Comparison of ENCODE assay signal across 1 cellular context in the genomic region with DNA sequence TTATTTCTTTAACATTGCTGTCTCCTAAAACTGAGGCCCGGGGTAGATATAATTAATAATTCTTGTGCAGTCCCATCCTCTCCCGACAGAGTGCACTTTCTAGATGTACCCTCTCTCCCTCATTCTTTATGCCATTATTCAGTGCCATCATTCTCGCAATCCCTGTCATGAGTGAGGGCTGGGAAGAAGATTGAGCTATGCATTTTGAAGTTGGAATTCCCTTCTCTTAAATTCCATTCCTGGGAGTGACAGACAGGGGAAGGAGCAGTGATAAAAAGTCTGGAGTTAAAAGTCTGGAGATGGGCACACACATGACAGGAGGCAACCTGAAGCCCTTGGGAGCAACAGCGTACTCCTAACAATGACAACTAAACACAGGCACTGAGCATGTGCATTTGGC.
TF ChIP-seq lines count a peak whose summit lies in the region.

No MANE protein-coding gene starts in this region.

TF ChIP-seq in SK-N-SH, 30 proteins besides CTCF, POLR2A, EP300 and RAD21:
- TF ChIP-seq, protein P1, sequence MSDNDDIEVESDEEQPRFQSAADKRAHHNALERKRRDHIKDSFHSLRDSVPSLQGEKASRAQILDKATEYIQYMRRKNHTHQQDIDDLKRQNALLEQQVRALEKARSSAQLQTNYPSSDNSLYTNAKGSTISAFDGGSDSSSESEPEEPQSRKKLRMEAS (IDR thresholded peaks at IDR 0.05; ENCODE audit: low read depth), result no peak
- TF ChIP-seq GABPA (IDR thresholded peaks at IDR 0.05; ENCODE audit: low read depth), result no peak
- TF ChIP-seq RFX5 (IDR thresholded peaks at IDR 0.05; ENCODE audit: low read length), result no peak
- TF ChIP-seq, protein P2, sequence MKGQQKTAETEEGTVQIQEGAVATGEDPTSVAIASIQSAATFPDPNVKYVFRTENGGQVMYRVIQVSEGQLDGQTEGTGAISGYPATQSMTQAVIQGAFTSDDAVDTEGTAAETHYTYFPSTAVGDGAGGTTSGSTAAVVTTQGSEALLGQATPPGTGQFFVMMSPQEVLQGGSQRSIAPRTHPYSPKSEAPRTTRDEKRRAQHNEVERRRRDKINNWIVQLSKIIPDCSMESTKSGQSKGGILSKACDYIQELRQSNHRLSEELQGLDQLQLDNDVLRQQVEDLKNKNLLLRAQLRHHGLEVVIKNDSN (IDR thresholded peaks at IDR 0.05; ENCODE audit: borderline replicate concordance, low read depth), result no peak
- no peak for TF ChIP-seq TAF1 (IDR thresholded peaks at IDR 0.05; ENCODE audit: borderline replicate concordance, low read depth, low read length)
TF ChIP-seq in SK-N-SH: peak in this region for 0.
